23 cellular contexts compared by ENCODE assay signal in genomic region chr13:57925250-57925649, GRCh38.
DNase-seq lines count a peak whose midpoint lies in the region; ATAC-seq lines count a peak whose summit lies in the region.
"Had no signal": no experiment of that assay in that cellular context is flagged by ENCODE, and none has a peak within 500 bp of the region (broad histone marks: within the 10 kb centered on the region; RNA-seq: fewer than 3 reads in every experiment).

No MANE protein-coding gene starts in this region.

- H4K8ac ChIP-seq in mesenchymal stem cell (ENCODE audit: low read length): no peak overlapping the region

- no peak overlapping the region for H2BK5ac ChIP-seq in mesenchymal stem cell (ENCODE audit: low read depth, low read length, poor library complexity, severe bottlenecking)

- H3K18ac ChIP-seq in mesenchymal stem cell (ENCODE audit: low read depth in 1 of 2, low read length in 2 of 2): no peak overlapping the region

- H3K4ac ChIP-seq in mesenchymal stem cell (ENCODE audit: low read depth in 1 of 2, low read length in 2 of 2): no peak overlapping the region

- no peak overlapping the region for H2AFZ ChIP-seq in mesenchymal stem cell (ENCODE audit: low read depth, low read length)
- H2AFZ ChIP-seq: parathyroid adenoma had no signal

- H3K9me3 ChIP-seq in mesenchymal stem cell (ENCODE audit: control insufficient read depth, low read length): no peaks in the 10 kb centered on the region
- H3K9me3 ChIP-seq: gastrocnemius medialis, left lung, vagina had no signal

- H3K27ac ChIP-seq in mesenchymal stem cell (ENCODE audit: low read length, poor library complexity, severe bottlenecking): no peak overlapping the region
- H3K27ac ChIP-seq: brain microvascular endothelial cell, epithelial cell of prostate, gastrocnemius medialis, HL-60, left lung, parathyroid adenoma, RWPE1, vagina had no signal

- no peaks in the 10 kb centered on the region for H3K36me3 ChIP-seq in mesenchymal stem cell (ENCODE audit: control insufficient read depth in 1 of 2, insufficient read depth in 2 of 2, low read depth in 1 of 2, low read length in 2 of 2)
- H3K36me3 ChIP-seq: brain microvascular endothelial cell, gastrocnemius medialis, left lung, vagina had no signal

- no peaks in the 10 kb centered on the region for H3K4me1 ChIP-seq in mesenchymal stem cell (ENCODE audit: control insufficient read depth, insufficient read depth, low read depth, low read length)
- H3K4me1 ChIP-seq: gastrocnemius medialis, left lung, parathyroid adenoma, vagina had no signal

- no peak overlapping the region for H3K4me3 ChIP-seq in mesenchymal stem cell (ENCODE audit: insufficient read depth in 1 of 2, low read depth in 1 of 2, low read length in 2 of 2)
- H3K4me3 ChIP-seq: gastrocnemius medialis, left lung, vagina had no signal

- H2BK12ac ChIP-seq in mesenchymal stem cell (ENCODE audit: low read length in 2 of 2): no peak overlapping the region

- DNase-seq in HT-29 (ENCODE audit: low spot score): peak; percentile 24
- peak; percentile 9 for DNase-seq in NCI-H2081 treated with DMSO at 0.1 percent for 48 hours (lab: John Stamatoyannopoulos, UW)
- DNase-seq in astrocyte of the hippocampus (ENCODE audit: low read depth, low spot score): peak; percentile 10
- peak; percentile 5 for DNase-seq in mesenchymal stem cell
- DNase-seq in NCI-H510A (lab: John Stamatoyannopoulos, UW): no peak
- no peak for DNase-seq in sciatic nerve (ENCODE audit: low spot score)
- no peak for DNase-seq in ureter (ENCODE audit: low spot score)
- DNase-seq: activated CD4-positive, alpha-beta memory T cell treated with anti-CD3 and anti-CD28 coated beads for 36 hours; activated T-cell treated with anti-CD3 and anti-CD28 coated beads, Interleukin-2, amount 50 U/mL, for 1 hour; brain microvascular endothelial cell; dermis blood vessel endothelial cell; gastrocnemius medialis; KBM-7; left lung; NCI-H1105; NCI-H82; small intestine; stimulated activated CD4-positive, alpha-beta T cell treated with anti-CD3 and anti-CD28 coated beads, Interleukin-4, amount 100 ng/mL, for 24 hours had no signal

- no peak overlapping the region for H3K4me2 ChIP-seq in mesenchymal stem cell (ENCODE audit: low read length, poor library complexity, severe bottlenecking)

- H3K23ac ChIP-seq in mesenchymal stem cell (ENCODE audit: low read length in 2 of 2): no peak overlapping the region

- no peak overlapping the region for H2BK15ac ChIP-seq in mesenchymal stem cell (ENCODE audit: low read depth, poor library complexity, severe bottlenecking)

- 82% methylated on average over 3 of the region's 3 CpGs for WGBS in mesenchymal stem cell

- no peak for ATAC-seq in sciatic nerve
- ATAC-seq: gastrocnemius medialis, left lung had no signal

- no peak overlapping the region for H3K14ac ChIP-seq in mesenchymal stem cell (ENCODE audit: low read length in 2 of 2)

- no peak overlapping the region for H2AK5ac ChIP-seq in mesenchymal stem cell (ENCODE audit: low read length, severe bottlenecking)

- no peak overlapping the region for H3K9ac ChIP-seq in mesenchymal stem cell (ENCODE audit: low read length)
- H3K9ac ChIP-seq: parathyroid adenoma had no signal

- no peak overlapping the region for H4K91ac ChIP-seq in mesenchymal stem cell (ENCODE audit: low read length)

- intact Hi-C loops in sciatic nerve (cut with DNase I): no loop called here

- no peaks in the 10 kb centered on the region for H3K79me1 ChIP-seq in mesenchymal stem cell (replicated peaks; ENCODE audit: low read length, poor library complexity, severe bottlenecking)

- no peak overlapping the region for H2BK120ac ChIP-seq in mesenchymal stem cell (ENCODE audit: low read depth, low read length)

- no peaks in the 10 kb centered on the region for H3K27me3 ChIP-seq in mesenchymal stem cell (ENCODE audit: control insufficient read depth in 1 of 2, insufficient read depth in 1 of 2, low read length in 2 of 2)
- H3K27me3 ChIP-seq: brain microvascular endothelial cell, gastrocnemius medialis, left lung, vagina had no signal

Comparison
In these comparisons a context has a peak if more than half of its experiments do, and no peak if none do; other contexts are left out.
1. DNase-seq: peak in HT-29 (single experiment), NCI-H2081 treated with DMSO at 0.1 percent for 48 hours (single experiment), astrocyte of the hippocampus (single experiment) and mesenchymal stem cell (single experiment); none in NCI-H510A (single experiment), sciatic nerve (single experiment) and ureter (single experiment).